ENCODE assay signal across 1 cellular context in genomic region chr19:38868551-38868950, GRCh38.
TF ChIP-seq lines count a peak whose summit lies in the region.

No MANE protein-coding gene starts in this region.

TF ChIP-seq in H1, 55 proteins besides CTCF, POLR2A, EP300 and RAD21:
- no peak for TF ChIP-seq ASH2L (IDR thresholded peaks at IDR 0.05; ENCODE audit: low read length)
- TF ChIP-seq KDM1A (IDR thresholded peaks at IDR 0.05; ENCODE audit: borderline replicate concordance, low read length): peak; percentile 38; the same call in 1 of the 2 replicates
